In genomic region chr1:98177751-98178150, GRCh38 we compare ENCODE assay signal across 24 cellular contexts.
"Had no signal": no experiment of that assay in that cellular context is flagged by ENCODE, and none has a peak within 500 bp of the region (broad histone marks: within the 10 kb centered on the region; RNA-seq: fewer than 3 reads in every experiment).

No MANE protein-coding gene starts in this region.

- H3K9me3 ChIP-seq: lower lobe of right lung, sigmoid colon, thoracic aorta, upper lobe of left lung had no signal

- H3K36me3 ChIP-seq: lower lobe of right lung, neural progenitor cell, sigmoid colon, thoracic aorta, upper lobe of left lung had no signal

- DNase-seq: activated CD4-positive, alpha-beta T cell treated with anti-CD3 and anti-CD28 coated beads, Interleukin-2, amount 10 ng/mL, durations not matched to agents 24 days and 14 days; activated CD8-positive, alpha-beta memory T cell treated with anti-CD3 and anti-CD28 coated beads, Interleukin-2, amount 10 ng/mL, durations not matched to agents 7 days and 5 days; activated CD8-positive, alpha-beta T cell treated with anti-CD3 and anti-CD28 coated beads for 36 hours; activated effector memory CD4-positive, alpha-beta T cell treated with anti-CD3 and anti-CD28 coated beads, Interleukin-2, amount 50 U/mL, for 16 hours; activated naive CD4-positive, alpha-beta T cell treated with anti-CD3 and anti-CD28 coated beads, Interleukin-2, amount 10 ng/mL, durations not matched to agents 7 days and 5 days; activated T-cell treated with anti-CD3 and anti-CD28 coated beads for 4 hours; central memory CD4-positive, alpha-beta T cell; endodermal cell; kidney; lower lobe of right lung; naive thymus-derived CD8-positive, alpha-beta T cell; retina; sigmoid colon; stimulated activated CD4-positive, alpha-beta T cell treated with anti-CD3 and anti-CD28 coated beads, Interleukin-2, amount 100 ng/mL, for 48 hours; stimulated activated naive CD4-positive, alpha-beta T cell; SW 1271; T-helper 17 cell; upper lobe of left lung had no signal

- H3K4me1 ChIP-seq: lower lobe of right lung, neural progenitor cell, sigmoid colon, upper lobe of left lung had no signal

- H3K4me3 ChIP-seq: coronary artery, lower lobe of right lung, neural progenitor cell, sigmoid colon, thoracic aorta, upper lobe of left lung had no signal

- H3K9ac ChIP-seq: neural progenitor cell had no signal

- H3K27ac ChIP-seq: coronary artery, epithelial cell of prostate, lower lobe of right lung, neural progenitor cell, sigmoid colon, thoracic aorta, upper lobe of left lung, VCaP had no signal

- ATAC-seq: activated CD4-positive, CD25-positive, alpha-beta regulatory T cell treated with anti-CD3 and anti-CD28 coated beads, Interleukin-2, amount 50 U/mL, for 24 hours; activated CD8-positive, alpha-beta memory T cell treated with anti-CD3 and anti-CD28 coated beads, Interleukin-2, amount 10 ng/mL, durations not matched to agents 7 days and 5 days; activated CD8-positive, alpha-beta T cell treated with anti-CD3 and anti-CD28 coated beads for 36 hours; lower lobe of right lung; naive thymus-derived CD8-positive, alpha-beta T cell; T-helper 17 cell had no signal

- H2AFZ ChIP-seq: neural progenitor cell had no signal

- H3K27me3 ChIP-seq: neural progenitor cell, sigmoid colon, upper lobe of left lung had no signal

- FAIRE-seq: kidney had no signal

- H3K4me2 ChIP-seq: neural progenitor cell had no signal
